In genomic region chr10:71502221-71502620, GRCh38 we compare ENCODE assay signal across 1 cellular context.
A peak's percentile ranks its signal among the peaks of the same experiment; 100 is the strongest.
TF ChIP-seq lines count a peak whose summit lies in the region.

No MANE protein-coding gene starts in this region.

TF ChIP-seq in GM12878, 131 proteins besides CTCF, POLR2A, EP300 and RAD21 (continued from another document):
- TF ChIP-seq, protein P1, sequence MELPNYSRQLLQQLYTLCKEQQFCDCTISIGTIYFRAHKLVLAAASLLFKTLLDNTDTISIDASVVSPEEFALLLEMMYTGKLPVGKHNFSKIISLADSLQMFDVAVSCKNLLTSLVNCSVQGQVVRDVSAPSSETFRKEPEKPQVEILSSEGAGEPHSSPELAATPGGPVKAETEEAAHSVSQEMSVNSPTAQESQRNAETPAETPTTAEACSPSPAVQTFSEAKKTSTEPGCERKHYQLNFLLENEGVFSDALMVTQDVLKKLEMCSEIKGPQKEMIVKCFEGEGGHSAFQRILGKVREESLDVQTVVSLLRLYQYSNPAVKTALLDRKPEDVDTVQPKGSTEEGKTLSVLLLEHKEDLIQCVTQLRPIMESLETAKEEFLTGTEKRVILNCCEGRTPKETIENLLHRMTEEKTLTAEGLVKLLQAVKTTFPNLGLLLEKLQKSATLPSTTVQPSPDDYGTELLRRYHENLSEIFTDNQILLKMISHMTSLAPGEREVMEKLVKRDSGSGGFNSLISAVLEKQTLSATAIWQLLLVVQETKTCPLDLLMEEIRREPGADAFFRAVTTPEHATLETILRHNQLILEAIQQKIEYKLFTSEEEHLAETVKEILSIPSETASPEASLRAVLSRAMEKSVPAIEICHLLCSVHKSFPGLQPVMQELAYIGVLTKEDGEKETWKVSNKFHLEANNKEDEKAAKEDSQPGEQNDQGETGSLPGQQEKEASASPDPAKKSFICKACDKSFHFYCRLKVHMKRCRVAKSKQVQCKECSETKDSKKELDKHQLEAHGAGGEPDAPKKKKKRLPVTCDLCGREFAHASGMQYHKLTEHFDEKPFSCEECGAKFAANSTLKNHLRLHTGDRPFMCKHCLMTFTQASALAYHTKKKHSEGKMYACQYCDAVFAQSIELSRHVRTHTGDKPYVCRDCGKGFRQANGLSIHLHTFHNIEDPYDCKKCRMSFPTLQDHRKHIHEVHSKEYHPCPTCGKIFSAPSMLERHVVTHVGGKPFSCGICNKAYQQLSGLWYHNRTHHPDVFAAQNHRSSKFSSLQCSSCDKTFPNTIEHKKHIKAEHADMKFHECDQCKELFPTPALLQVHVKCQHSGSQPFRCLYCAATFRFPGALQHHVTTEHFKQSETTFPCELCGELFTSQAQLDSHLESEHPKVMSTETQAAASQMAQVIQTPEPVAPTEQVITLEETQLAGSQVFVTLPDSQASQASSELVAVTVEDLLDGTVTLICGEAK (IDR thresholded peaks at IDR 0.05; ENCODE audit: borderline replicate concordance) = no peak
- TF ChIP-seq BRCA1 (IDR thresholded peaks at IDR 0.05; ENCODE audit: low read depth, low read length) (no peak), CREB1 (IDR thresholded peaks at IDR 0.05; ENCODE audit: low read depth) (no peak), SRF (IDR thresholded peaks at IDR 0.05; ENCODE audit: low read depth in 2 of 2, low read length in 2 of 2) (0 out of 4 replicates have a peak, but pooled peaks of 1 of the 2 experiments have one; percentile 10), SMC3 (IDR thresholded peaks at IDR 0.05; ENCODE audit: borderline replicate concordance, low read length) (no peak), NFXL1 (IDR thresholded peaks at IDR 0.05; ENCODE audit: borderline replicate concordance) (no peak), HDAC2 (IDR thresholded peaks at IDR 0.05) (no peak), CHD4 (IDR thresholded peaks at IDR 0.05) (no peak), TARDBP (IDR thresholded peaks at IDR 0.05; ENCODE audit: borderline replicate concordance) (no peak), NRF1 (conservative IDR thresholded peaks at IDR 0.05; ENCODE audit: low read depth, low read length) (no peak), MYC (IDR thresholded peaks at IDR 0.05; ENCODE audit: insufficient read depth, insufficient read length, insufficient replicate concordance, low read length, severe bottlenecking) (no peak), HDGF (IDR thresholded peaks at IDR 0.05) (no peak), CBFB (IDR thresholded peaks at IDR 0.05; ENCODE audit: low read depth) (no peak)
- TF ChIP-seq, protein P2, sequence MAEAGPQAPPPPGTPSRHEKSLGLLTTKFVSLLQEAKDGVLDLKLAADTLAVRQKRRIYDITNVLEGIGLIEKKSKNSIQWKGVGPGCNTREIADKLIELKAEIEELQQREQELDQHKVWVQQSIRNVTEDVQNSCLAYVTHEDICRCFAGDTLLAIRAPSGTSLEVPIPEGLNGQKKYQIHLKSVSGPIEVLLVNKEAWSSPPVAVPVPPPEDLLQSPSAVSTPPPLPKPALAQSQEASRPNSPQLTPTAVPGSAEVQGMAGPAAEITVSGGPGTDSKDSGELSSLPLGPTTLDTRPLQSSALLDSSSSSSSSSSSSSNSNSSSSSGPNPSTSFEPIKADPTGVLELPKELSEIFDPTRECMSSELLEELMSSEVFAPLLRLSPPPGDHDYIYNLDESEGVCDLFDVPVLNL (IDR thresholded peaks at IDR 0.05; ENCODE audit: low read depth, low read length) = no peak
